In genomic region chr3:158739078-158739477, GRCh38 we compare ENCODE assay signal across 25 cellular contexts. TPM values are rescaled to one million over a fixed set of nuclear protein-coding genes. Genes with fewer than 3 reads are reported as not detected.
"Had no signal": no experiment of that assay in that cellular context is flagged by ENCODE, and none has a peak within 500 bp of the region (broad histone marks: within the 10 kb centered on the region; RNA-seq: fewer than 3 reads in every experiment).

No MANE protein-coding gene starts in this region.

- H3K27me3 ChIP-seq: ascending aorta, body of pancreas, MG63, Peyer's patch had no signal

- H3K36me3 ChIP-seq: Peyer's patch had no signal

- DNase-seq: activated CD4-positive, alpha-beta memory T cell treated with anti-CD3 and anti-CD28 coated beads for 36 hours; activated CD4-positive, alpha-beta T cell treated with anti-CD3 and anti-CD28 coated beads, Interleukin-2, amount 10 ng/mL, durations not matched to agents 7 days and 5 days; activated CD4-positive, CD25-positive, alpha-beta regulatory T cell; activated CD8-positive, alpha-beta memory T cell treated with anti-CD3 and anti-CD28 coated beads, Interleukin-2, amount 50 U/mL, for 4 hours; activated naive CD4-positive, alpha-beta T cell; activated T-cell treated with anti-CD3 and anti-CD28 coated beads, Interleukin-2, amount 50 U/mL, for 1 hour; body of pancreas; MG63; NCI-H1105; NCI-H1436; NCI-H1694 treated with DMSO at 0.1 percent for 48 hours; NCI-H2081; NCI-H510A treated with DMSO at 0.1 percent for 48 hours; NCI-H69; NK-92 treated with Interleukin-12 subunit alpha and Interleukin-12 subunit beta, amount 100 ng/mL, for 24 hours; OCI-M1; Peyer's patch; SHP77; T-helper 2 cell; T1000 had no signal

- H3K9me3 ChIP-seq: MG63, Peyer's patch had no signal

- H3K4me3 ChIP-seq: ascending aorta, body of pancreas, MG63, Peyer's patch had no signal

- H3K9ac ChIP-seq: KMS-11 had no signal

- H3K4me3 Mint-ChIP-seq: activated CD4-positive, alpha-beta memory T cell treated with anti-CD3 and anti-CD28 coated beads for 36 hours; activated CD4-positive, alpha-beta T cell treated with anti-CD3 and anti-CD28 coated beads, Interleukin-2, amount 10 ng/mL, durations not matched to agents 7 days and 5 days; activated naive CD4-positive, alpha-beta T cell treated with anti-CD3 and anti-CD28 coated beads, Interleukin-2, amount 50 U/mL, for 24 hours; central memory CD8-positive, alpha-beta T cell had no signal

- H3K4me2 ChIP-seq: KMS-11 had no signal

- ATAC-seq: body of pancreas had no signal

- H3K36me3 Mint-ChIP-seq: activated naive CD4-positive, alpha-beta T cell treated with anti-CD3 and anti-CD28 coated beads, Interleukin-2, amount 50 U/mL, for 24 hours had no signal

- H3K9me3 Mint-ChIP-seq: activated naive CD4-positive, alpha-beta T cell treated with anti-CD3 and anti-CD28 coated beads, Interleukin-2, amount 50 U/mL, for 24 hours; central memory CD8-positive, alpha-beta T cell had no signal

- H3K27ac ChIP-seq: ascending aorta, body of pancreas, KMS-11, Peyer's patch, VCaP had no signal

- H3K27me3 Mint-ChIP-seq: activated CD4-positive, alpha-beta memory T cell treated with anti-CD3 and anti-CD28 coated beads for 36 hours; activated CD4-positive, alpha-beta T cell treated with anti-CD3 and anti-CD28 coated beads, Interleukin-2, amount 10 ng/mL, durations not matched to agents 7 days and 5 days; activated naive CD4-positive, alpha-beta T cell treated with anti-CD3 and anti-CD28 coated beads, Interleukin-2, amount 50 U/mL, for 24 hours; central memory CD8-positive, alpha-beta T cell had no signal

- H3K27ac Mint-ChIP-seq: activated CD4-positive, alpha-beta memory T cell treated with anti-CD3 and anti-CD28 coated beads for 36 hours; activated CD4-positive, alpha-beta T cell treated with anti-CD3 and anti-CD28 coated beads, Interleukin-2, amount 10 ng/mL, durations not matched to agents 7 days and 5 days; activated naive CD4-positive, alpha-beta T cell treated with anti-CD3 and anti-CD28 coated beads, Interleukin-2, amount 50 U/mL, for 24 hours had no signal

- H3K4me1 ChIP-seq: ascending aorta, body of pancreas, Peyer's patch had no signal

RNA-seq across cellular contexts. Expression of gene RARRES1, which starts 6.8 kb away (rescaled TPM):
- total RNA-seq: activated CD4-positive, alpha-beta memory T cell treated with anti-CD3 and anti-CD28 coated beads for 36 hours; activated CD4-positive, alpha-beta T cell treated with anti-CD3 and anti-CD28 coated beads, Interleukin-2, amount 10 ng/mL, durations not matched to agents 7 days and 5 days had no signal
